9 cellular contexts compared by ENCODE assay signal in the genomic region with DNA sequence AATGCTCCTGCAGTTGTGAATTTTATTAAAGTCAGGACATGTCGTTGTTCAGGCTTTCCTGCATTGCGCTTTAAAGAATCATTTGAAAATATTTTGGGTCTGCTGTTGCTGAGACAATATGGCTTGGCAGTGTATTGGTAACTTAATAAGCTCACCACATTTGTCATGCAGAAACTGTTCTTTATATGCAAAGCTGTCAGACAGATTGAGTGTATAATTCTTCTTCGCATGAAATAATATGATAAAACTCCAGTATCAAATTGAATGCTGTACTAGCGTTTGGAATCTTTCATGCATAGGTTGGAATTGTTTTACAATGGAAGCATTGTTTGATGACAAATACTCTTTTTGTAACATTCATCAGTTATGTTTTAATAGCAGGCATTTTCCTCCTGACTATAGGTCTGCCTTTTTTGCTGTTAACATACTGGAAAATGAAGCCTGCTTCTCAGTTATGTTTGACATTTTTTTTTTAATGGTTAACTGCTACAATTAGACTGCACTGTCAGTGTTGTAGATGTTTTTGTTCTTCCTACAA. TPM values are rescaled to one million over a fixed set of nuclear protein-coding genes. Genes with fewer than 3 reads are reported as not detected.
DNase-seq lines count a peak whose midpoint lies in the region; ATAC-seq and TF ChIP-seq lines count a peak whose summit lies in the region.
"Had no signal": no experiment of that assay in that cellular context is flagged by ENCODE, and none has a peak within 500 bp of the region (broad histone marks: within the 10 kb centered on the region; RNA-seq: fewer than 3 reads in every experiment).

No MANE protein-coding gene starts in this region.

- ATAC-seq in body of pancreas (no peak), left lung (no peak)
- no peak for ATAC-seq in activated T-cell treated with anti-CD3 and anti-CD28 coated beads, Interleukin-2, amount 50 U/mL, for 72 hours (replicated peaks in 1 of 2)

- H3K9ac ChIP-seq in subcutaneous abdominal adipose tissue (ENCODE audit: low read length in 5 of 5) = no peak overlapping the region

- H3K27me3 ChIP-seq in body of pancreas (no peaks in the 10 kb centered on the region), left lung (no peaks in the 10 kb centered on the region), subcutaneous abdominal adipose tissue (ENCODE audit: control insufficient read depth in 5 of 5, insufficient read depth in 4 of 5, low read length in 5 of 5) (no peaks in the 10 kb centered on the region)

- no peak overlapping the region for H3K27ac Mint-ChIP-seq in activated T-cell treated with anti-CD3 and anti-CD28 coated beads, Interleukin-2, amount 50 U/mL, for 72 hours

- H3K36me3 ChIP-seq in body of pancreas (replicated peaks in 1 of 2; ENCODE audit: insufficient read depth in 1 of 2, low read depth in 2 of 2) = no peaks in the 10 kb centered on the region
- H3K36me3 ChIP-seq in left lung = no peaks in the 10 kb centered on the region
- H3K36me3 ChIP-seq in subcutaneous abdominal adipose tissue (ENCODE audit: control insufficient read depth in 5 of 5, insufficient read depth in 5 of 5, low read length in 5 of 5) = no peaks in the 10 kb centered on the region
- H3K36me3 ChIP-seq: WERI-Rb-1 had no signal

- intact Hi-C loops in body of pancreas (cut with DNase I) (no loop called here), left lung (cut with DNase I) (no loop called here)

- H3K9me3 ChIP-seq in body of pancreas = no peaks in the 10 kb centered on the region
- H3K9me3 ChIP-seq in left lung = no peaks in the 10 kb centered on the region
- H3K9me3 ChIP-seq in subcutaneous abdominal adipose tissue (ENCODE audit: control insufficient read depth in 5 of 5, low read length in 5 of 5) = no peaks in the 10 kb centered on the region

- H3K4me3 Mint-ChIP-seq in activated T-cell treated with anti-CD3 and anti-CD28 coated beads, Interleukin-2, amount 50 U/mL, for 72 hours = no peak overlapping the region

- no peaks in the 10 kb centered on the region for H3K36me3 Mint-ChIP-seq in activated T-cell treated with anti-CD3 and anti-CD28 coated beads, Interleukin-2, amount 50 U/mL, for 72 hours (ENCODE audit: insufficient read depth in 2 of 2)

- H3K27me3 Mint-ChIP-seq in activated T-cell treated with anti-CD3 and anti-CD28 coated beads, Interleukin-2, amount 50 U/mL, for 72 hours (ENCODE audit: low read depth) = peaks cover 12% of the 10 kb centered on the region

- H3K4me3 ChIP-seq in body of pancreas (no peak overlapping the region), left lung (no peak overlapping the region), subcutaneous abdominal adipose tissue (ENCODE audit: low read depth in 1 of 5, low read length in 5 of 5) (peak overlapping the region in 2 of 5 donors; percentile 54 to 57)

- WGBS in body of pancreas, 2 donors = 30 to 35% methylated on average over 4 of the region's 4 CpGs

- no peak for TF ChIP-seq POLR2A in body of pancreas (IDR thresholded peaks at IDR 0.05)

- H3K9me3 Mint-ChIP-seq in activated T-cell treated with anti-CD3 and anti-CD28 coated beads, Interleukin-2, amount 50 U/mL, for 72 hours = no peaks in the 10 kb centered on the region

- no peak for TF ChIP-seq CTCF in body of pancreas (IDR thresholded peaks at IDR 0.05)
- TF ChIP-seq CTCF in left lung (IDR thresholded peaks at IDR 0.05) = no peak

- H3K4me1 ChIP-seq in body of pancreas (no peaks in the 10 kb centered on the region), left lung (peaks cover 16 to 27% of the 10 kb centered on the region in 2 donors), subcutaneous abdominal adipose tissue (ENCODE audit: control insufficient read depth in 5 of 5, insufficient read depth in 5 of 5, low read length in 5 of 5) (peaks cover 0 to 60% (median 43%) of the 10 kb centered on the region in 5 donors)

- peak overlapping the region; percentile 27 to 74 (median 50) for H3K27ac ChIP-seq in body of pancreas
- H3K27ac ChIP-seq in left lung = peak overlapping the region; percentile 75 to 81
- H3K27ac ChIP-seq in subcutaneous abdominal adipose tissue (ENCODE audit: low read depth, low read length) = peak overlapping the region; percentile 87
- H3K27ac ChIP-seq: WERI-Rb-1 had no signal

- no peaks in the 10 kb centered on the region for H3K4me1 Mint-ChIP-seq in activated T-cell treated with anti-CD3 and anti-CD28 coated beads, Interleukin-2, amount 50 U/mL, for 72 hours (ENCODE audit: low read depth)

- peak; percentile 25 to 35 for DNase-seq in NCI-H1930 (lab: John Stamatoyannopoulos, UW)
- DNase-seq in body of pancreas = no peak
- DNase-seq in left lung = no peak
- DNase-seq in NCI-H1436 (lab: John Stamatoyannopoulos, UW) = no peak
- no peak for DNase-seq in activated T-cell treated with anti-CD3 and anti-CD28 coated beads, Interleukin-2, amount 50 U/mL, for 72 hours
- no peak for DNase-seq in CD1c-positive myeloid dendritic cell (ENCODE audit: extremely low spot score)
- DNase-seq: SHP77 treated with DMSO at 0.1 percent for 48 hours, WERI-Rb-1 had no signal

RNA-seq across cellular contexts. Expression of gene RBMS3, which starts 53.9 kb away (rescaled TPM):
- total RNA-seq in body of pancreas (10 to 100 TPM; 17.4 to 29.7 TPM), left lung (10 to 100 TPM; 45.1 to 51.6 TPM)
- 1 to 10 TPM; 2.5 to 3.0 TPM for total RNA-seq in activated T-cell treated with anti-CD3 and anti-CD28 coated beads, Interleukin-2, amount 50 U/mL, for 72 hours

Comparison
In these comparisons a context has a peak if more than half of its experiments do, and no peak if none do; other contexts are left out.
1. DNase-seq: peak in NCI-H1930 (2 of 2); none in body of pancreas (0 of 4), left lung (0 of 2), NCI-H1436 (single experiment), activated T-cell treated with anti-CD3 and anti-CD28 coated beads, Interleukin-2, amount 50 U/mL, for 72 hours (0 of 2) and CD1c-positive myeloid dendritic cell (single experiment).
2. RNA of gene RBMS3, which starts 53.9 kb away (total RNA-seq): 45.1 to 51.6 TPM in left lung and 17.4 to 29.7 TPM in body of pancreas; 2.5 to 3.0 TPM in activated T-cell treated with anti-CD3 and anti-CD28 coated beads, Interleukin-2, amount 50 U/mL, for 72 hours; every median in the first group is over 4 times any median in the second.
3. Peak in every context shown above with its lines, with median percentiles within 50 percentile points of each other: H3K27ac ChIP-seq.